In genomic region chr2:160019374-160020098, GRCh38 we compare ENCODE assay signal across 36 cellular contexts. TPM values are rescaled to one million over a fixed set of nuclear protein-coding genes. Genes with fewer than 3 reads are reported as not detected.
"Had no signal": no experiment of that assay in that cellular context is flagged by ENCODE, and none has a peak within 500 bp of the region (broad histone marks: within the 10 kb centered on the region; RNA-seq: fewer than 3 reads in every experiment).

No MANE protein-coding gene starts in this region.

- H3K27ac ChIP-seq: adrenal gland, body of pancreas, brain microvascular endothelial cell, breast epithelium, VCaP had no signal

- H3K4me3 Mint-ChIP-seq: activated B cell treated with CpG ODN at 0.5 μM for 24 hours; activated CD4-positive, alpha-beta memory T cell treated with anti-CD3 and anti-CD28 coated beads for 36 hours; activated CD4-positive, alpha-beta T cell treated with anti-CD3 and anti-CD28 coated beads, Interleukin-2, amount 10 ng/mL, durations not matched to agents 24 days and 14 days; activated CD8-positive, alpha-beta T cell treated with anti-CD3 and anti-CD28 coated beads for 36 hours; activated naive CD4-positive, alpha-beta T cell treated with anti-CD3 and anti-CD28 coated beads for 36 hours; activated naive CD8-positive, alpha-beta T cell treated with anti-CD3 and anti-CD28 coated beads for 36 hours; activated T-cell treated with anti-CD3 and anti-CD28 coated beads, Interleukin-2, amount 50 U/mL, for 4 hours; activated T-cell treated with anti-CD3 and anti-CD28 coated beads, Interleukin-2, amount 50 U/mL, for 72 hours; activated T-helper 1 cell treated with anti-CD3 and anti-CD28 coated beads, Interleukin-12 subunit alpha, Interleukin-12 subunit beta, Interleukin-2, Interleukin-4 antibody, amounts not matched to agents 30 ng/mL and 10 ng/mL and 1 ng/mL, durations not matched to agents 14 hours and 24 hours and 36 hours; activated T-helper 17 cell treated with anti-CD3 and anti-CD28 coated beads, Interleukin-2, amount 50 U/mL, for 72 hours; T-helper 1 cell treated with Interleukin-12 subunit alpha and Interleukin-12 subunit beta and Interleukin-4 antibody, amounts not matched to agents 30 μg/mL and 1 μg/mL, for 36 hours; T-helper 2 cell treated with Interferon-gamma antibody and Interleukin-4, amounts not matched to agents 5 μg/mL and 100 μg/mL, for 36 hours had no signal

- H3K9me3 Mint-ChIP-seq: activated naive CD4-positive, alpha-beta T cell treated with anti-CD3 and anti-CD28 coated beads for 36 hours; activated naive CD4-positive, alpha-beta T cell treated with anti-CD3 and anti-CD28 coated beads, Interleukin-2, amount 50 U/mL, for 72 hours; T-helper 1 cell treated with Interleukin-12 subunit alpha and Interleukin-12 subunit beta and Interleukin-4 antibody, amounts not matched to agents 30 μg/mL and 1 μg/mL, for 36 hours had no signal

- DNase-seq: activated B cell treated with CpG ODN at 0.5 μM for 24 hours; activated CD4-positive, alpha-beta memory T cell treated with anti-CD3 and anti-CD28 coated beads for 36 hours; activated CD4-positive, alpha-beta T cell treated with anti-CD3 and anti-CD28 coated beads for 4 hours; activated CD4-positive, alpha-beta T cell treated with anti-CD3 and anti-CD28 coated beads, Interleukin-2, amount 50 U/mL, for 1 hour; activated CD4-positive, alpha-beta T cell treated with anti-CD3 and anti-CD28 coated beads, Interleukin-2, amount 50 U/mL, for 4 hours; activated CD4-positive, CD25-positive, alpha-beta regulatory T cell treated with anti-CD3 and anti-CD28 coated beads, Interleukin-2, amount 50 U/mL, for 72 hours; activated CD8-positive, alpha-beta memory T cell treated with anti-CD3 and anti-CD28 coated beads, Interleukin-2, amount 50 U/mL, for 4 hours; activated CD8-positive, alpha-beta T cell treated with anti-CD3 and anti-CD28 coated beads for 36 hours; activated effector memory CD4-positive, alpha-beta T cell treated with anti-CD3 and anti-CD28 coated beads, Interleukin-2, amount 50 U/mL, for 16 hours; activated gamma-delta T cell treated with Interleukin-2 at 50 U/mL for 16 hours; activated naive CD4-positive, alpha-beta T cell; activated naive CD4-positive, alpha-beta T cell treated with anti-CD3 and anti-CD28 coated beads for 36 hours; activated naive CD4-positive, alpha-beta T cell treated with anti-CD3 and anti-CD28 coated beads, Interleukin-2, amount 50 U/mL, for 16 hours; activated naive CD8-positive, alpha-beta T cell treated with anti-CD3 and anti-CD28 coated beads for 36 hours; activated T-cell treated with anti-CD3 and anti-CD28 coated beads for 4 hours; activated T-cell treated with anti-CD3 and anti-CD28 coated beads, Interleukin-2, amount 50 U/mL, for 1 hour; activated T-cell treated with anti-CD3 and anti-CD28 coated beads, Interleukin-2, amount 50 U/mL, for 4 hours; activated T-cell treated with anti-CD3 and anti-CD28 coated beads, Interleukin-2, amount 50 U/mL, for 72 hours; adrenal gland; amniotic stem cell; aorta; body of pancreas; brain microvascular endothelial cell; central memory CD4-positive, alpha-beta T cell; T-helper 1 cell; T-helper 2 cell; T-helper 9 cell had no signal

- H3K4me1 Mint-ChIP-seq: activated B cell treated with CpG ODN at 0.5 μM for 24 hours; activated CD4-positive, alpha-beta T cell treated with anti-CD3 and anti-CD28 coated beads, Interleukin-2, amount 10 ng/mL, durations not matched to agents 24 days and 14 days; activated naive CD8-positive, alpha-beta T cell treated with anti-CD3 and anti-CD28 coated beads for 36 hours; activated T-helper 17 cell treated with anti-CD3 and anti-CD28 coated beads, Interleukin-2, amount 50 U/mL, for 72 hours had no signal

- H3K27ac Mint-ChIP-seq: activated B cell treated with CpG ODN at 0.5 μM for 24 hours; activated CD4-positive, alpha-beta memory T cell treated with anti-CD3 and anti-CD28 coated beads for 36 hours; activated CD4-positive, alpha-beta T cell treated with anti-CD3 and anti-CD28 coated beads, Interleukin-2, amount 10 ng/mL, durations not matched to agents 24 days and 14 days; activated CD8-positive, alpha-beta T cell treated with anti-CD3 and anti-CD28 coated beads for 36 hours; activated naive CD4-positive, alpha-beta T cell treated with anti-CD3 and anti-CD28 coated beads for 36 hours; activated naive CD4-positive, alpha-beta T cell treated with anti-CD3 and anti-CD28 coated beads, Interleukin-2, amount 50 U/mL, for 72 hours; activated naive CD8-positive, alpha-beta T cell treated with anti-CD3 and anti-CD28 coated beads for 36 hours; activated T-cell treated with anti-CD3 and anti-CD28 coated beads, Interleukin-2, amount 50 U/mL, for 72 hours; activated T-helper 1 cell treated with anti-CD3 and anti-CD28 coated beads, Interleukin-12 subunit alpha, Interleukin-12 subunit beta, Interleukin-2, Interleukin-4 antibody, amounts not matched to agents 30 ng/mL and 10 ng/mL and 1 ng/mL, durations not matched to agents 14 hours and 24 hours and 36 hours; activated T-helper 17 cell treated with anti-CD3 and anti-CD28 coated beads, Interleukin-2, amount 50 U/mL, for 72 hours; T-helper 1 cell treated with Interleukin-12 subunit alpha and Interleukin-12 subunit beta and Interleukin-4 antibody, amounts not matched to agents 30 μg/mL and 1 μg/mL, for 36 hours; T-helper 2 cell treated with Interferon-gamma antibody and Interleukin-4, amounts not matched to agents 5 μg/mL and 100 μg/mL, for 36 hours had no signal

- H3K36me3 ChIP-seq: adrenal gland had no signal

- H3K4me1 ChIP-seq: adrenal gland, body of pancreas, breast epithelium had no signal

- H3K36me3 Mint-ChIP-seq: activated CD4-positive, alpha-beta memory T cell treated with anti-CD3 and anti-CD28 coated beads for 36 hours; activated naive CD4-positive, alpha-beta T cell treated with anti-CD3 and anti-CD28 coated beads, Interleukin-2, amount 50 U/mL, for 72 hours; activated naive CD8-positive, alpha-beta T cell treated with anti-CD3 and anti-CD28 coated beads for 36 hours had no signal

- H3K27me3 ChIP-seq: adrenal gland, body of pancreas, brain microvascular endothelial cell, breast epithelium had no signal

- ATAC-seq: activated CD8-positive, alpha-beta T cell treated with anti-CD3 and anti-CD28 coated beads for 36 hours; activated naive CD4-positive, alpha-beta T cell treated with anti-CD3 and anti-CD28 coated beads, Interleukin-2, amount 50 U/mL, for 72 hours; activated T-cell treated with anti-CD3 and anti-CD28 coated beads, Interleukin-2, amount 50 U/mL, for 4 hours; activated T-cell treated with anti-CD3 and anti-CD28 coated beads, Interleukin-2, amount 50 U/mL, for 72 hours; activated T-helper 17 cell treated with anti-CD3 and anti-CD28 coated beads, Interleukin-2, amount 50 U/mL, for 72 hours; body of pancreas had no signal

- H3K4me3 ChIP-seq: adrenal gland, body of pancreas, breast epithelium had no signal

- H3K9me3 ChIP-seq: body of pancreas had no signal

RNA-seq across cellular contexts. Expression of gene PLA2R1, which starts 42.9 kb away (rescaled TPM):
- total RNA-seq: activated B cell treated with CpG ODN at 0.5 μM for 24 hours; activated CD4-positive, alpha-beta memory T cell treated with anti-CD3 and anti-CD28 coated beads for 36 hours; activated CD4-positive, alpha-beta T cell treated with anti-CD3 and anti-CD28 coated beads, Interleukin-2, amount 10 ng/mL, durations not matched to agents 24 days and 14 days; activated CD8-positive, alpha-beta memory T cell treated with anti-CD3 and anti-CD28 coated beads for 36 hours; activated CD8-positive, alpha-beta T cell treated with anti-CD3 and anti-CD28 coated beads for 36 hours; activated naive CD4-positive, alpha-beta T cell treated with anti-CD3 and anti-CD28 coated beads for 36 hours; activated naive CD4-positive, alpha-beta T cell treated with anti-CD3 and anti-CD28 coated beads, Interleukin-2, amount 50 U/mL, for 72 hours; activated naive CD8-positive, alpha-beta T cell treated with anti-CD3 and anti-CD28 coated beads for 36 hours; activated T-cell treated with anti-CD3 and anti-CD28 coated beads, Interleukin-2, amount 50 U/mL, for 72 hours; activated T-helper 1 cell treated with anti-CD3 and anti-CD28 coated beads, Interleukin-12 subunit alpha, Interleukin-12 subunit beta, Interleukin-2, Interleukin-4 antibody, amounts not matched to agents 30 ng/mL and 10 ng/mL and 1 ng/mL, durations not matched to agents 14 hours and 24 hours and 36 hours had no signal
